Comparison of ENCODE assay signal across 1 cellular context in the genomic region with DNA sequence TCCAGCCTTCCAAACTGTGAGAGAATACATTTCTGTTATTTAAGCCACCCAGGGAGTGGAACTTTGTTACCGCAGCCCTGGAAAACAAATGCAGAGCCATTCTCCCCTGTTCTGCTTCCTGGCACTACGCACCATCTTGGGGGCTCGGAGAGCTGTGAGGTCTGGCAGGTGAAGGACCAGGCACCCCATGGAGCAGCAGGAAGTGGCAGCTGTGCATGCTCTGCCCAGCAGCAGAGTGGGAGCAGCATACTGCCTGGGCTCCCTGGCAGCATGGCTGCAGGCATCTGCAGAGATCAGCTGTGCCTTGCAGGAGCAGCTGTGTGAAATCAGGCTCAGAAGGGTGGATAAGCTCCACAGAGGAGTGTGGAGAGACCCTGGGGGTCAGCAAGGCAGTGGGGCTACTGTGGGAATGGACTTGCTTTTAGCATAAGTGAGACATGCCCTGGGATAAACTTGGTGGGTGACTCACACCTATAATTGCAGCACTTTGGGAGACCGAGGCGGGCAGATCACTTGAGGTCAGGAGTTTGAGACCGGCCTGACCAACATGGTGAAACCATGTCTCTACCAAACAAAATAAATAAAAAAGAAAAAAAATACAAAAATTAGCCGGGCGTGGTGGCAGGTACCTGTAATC.
TF ChIP-seq lines count a peak whose summit lies in the region.

No MANE protein-coding gene starts in this region.

TF ChIP-seq in H1, 55 proteins besides CTCF, POLR2A, EP300 and RAD21:
- no peak for TF ChIP-seq POU5F1 (IDR thresholded peaks at IDR 0.05; ENCODE audit: low read depth, low read length)
- TF ChIP-seq SP4 (IDR thresholded peaks at IDR 0.05; ENCODE audit: low read length) = no peak
- no peak for TF ChIP-seq TAF7 (optimal IDR thresholded peaks at IDR 0.05; ENCODE audit: borderline replicate concordance, low read depth, low read length)
- no peak for TF ChIP-seq BRCA1 (IDR thresholded peaks at IDR 0.05; ENCODE audit: low read depth, low read length)
- TF ChIP-seq, protein P1, sequence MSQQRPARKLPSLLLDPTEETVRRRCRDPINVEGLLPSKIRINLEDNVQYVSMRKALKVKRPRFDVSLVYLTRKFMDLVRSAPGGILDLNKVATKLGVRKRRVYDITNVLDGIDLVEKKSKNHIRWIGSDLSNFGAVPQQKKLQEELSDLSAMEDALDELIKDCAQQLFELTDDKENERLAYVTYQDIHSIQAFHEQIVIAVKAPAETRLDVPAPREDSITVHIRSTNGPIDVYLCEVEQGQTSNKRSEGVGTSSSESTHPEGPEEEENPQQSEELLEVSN (IDR thresholded peaks at IDR 0.05) = no peak
- no peak for TF ChIP-seq HDAC2 (IDR thresholded peaks at IDR 0.05; ENCODE audit: borderline replicate concordance in 1 of 2, low read depth in 2 of 2, low read length in 2 of 2)
- TF ChIP-seq, protein P2, sequence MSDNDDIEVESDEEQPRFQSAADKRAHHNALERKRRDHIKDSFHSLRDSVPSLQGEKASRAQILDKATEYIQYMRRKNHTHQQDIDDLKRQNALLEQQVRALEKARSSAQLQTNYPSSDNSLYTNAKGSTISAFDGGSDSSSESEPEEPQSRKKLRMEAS (IDR thresholded peaks at IDR 0.05) = no peak
- no peak for TF ChIP-seq KDM1A (IDR thresholded peaks at IDR 0.05; ENCODE audit: borderline replicate concordance, low read length)
- TF ChIP-seq, protein P3, sequence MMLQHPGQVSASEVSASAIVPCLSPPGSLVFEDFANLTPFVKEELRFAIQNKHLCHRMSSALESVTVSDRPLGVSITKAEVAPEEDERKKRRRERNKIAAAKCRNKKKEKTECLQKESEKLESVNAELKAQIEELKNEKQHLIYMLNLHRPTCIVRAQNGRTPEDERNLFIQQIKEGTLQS (IDR thresholded peaks at IDR 0.05; ENCODE audit: insufficient read depth, low read depth, low read length) = no peak
- no peak for TF ChIP-seq POLR2AphosphoS5 (IDR thresholded peaks at IDR 0.05; ENCODE audit: low read depth, low read length)
- TF ChIP-seq YY1 (IDR thresholded peaks at IDR 0.05; ENCODE audit: low read depth, low read length) = no peak
- no peak for TF ChIP-seq BCL11A (IDR thresholded peaks at IDR 0.05; ENCODE audit: low read depth in 2 of 2, low read length in 2 of 2)
- no peak for TF ChIP-seq CTBP2 (IDR thresholded peaks at IDR 0.05; ENCODE audit: borderline replicate concordance, insufficient read depth, insufficient read length, low read length)
